Comparison of ENCODE assay signal across 8 cellular contexts in genomic region chr1:224114787-224115175, GRCh38. TPM values are rescaled to one million over a fixed set of nuclear protein-coding genes. Genes with fewer than 3 reads are reported as not detected.
DNase-seq lines count a peak whose midpoint lies in the region; TF ChIP-seq lines count a peak whose summit lies in the region.

No MANE protein-coding gene starts in this region.

- H3K9me3 Mint-ChIP-seq in activated CD4-positive, alpha-beta T cell treated with anti-CD3 and anti-CD28 coated beads, Interleukin-2, amount 10 ng/mL, durations not matched to agents 24 days and 14 days = no peaks in the 10 kb centered on the region
- peaks cover 2% of the 10 kb centered on the region for H3K9me3 Mint-ChIP-seq in glutamatergic neuron (ENCODE audit: unreplicated experiment)

- no peak for DNase-seq in activated CD4-positive, alpha-beta T cell treated with anti-CD3 and anti-CD28 coated beads, Interleukin-2, amount 10 ng/mL, durations not matched to agents 24 days and 14 days
- DNase-seq in activated CD4-positive, alpha-beta T cell treated with anti-CD3 and anti-CD28 coated beads, Interleukin-2, amount 50 U/mL, for 4 hours = no peak
- DNase-seq in WERI-Rb-1 (no peak), glutamatergic neuron (no peak), NK-92 (lab: John Stamatoyannopoulos, UW; ENCODE audit: unreplicated experiment) (no peak), NCI-H2081 treated with DMSO at 0.1 percent for 48 hours (lab: John Stamatoyannopoulos, UW) (no peak)
- DNase-seq in activated CD4-positive, CD25-positive, alpha-beta regulatory T cell treated with anti-CD3 and anti-CD28 coated beads, Interleukin-2, amount 50 U/mL, for 72 hours = no peak

- intact Hi-C loops in activated CD4-positive, alpha-beta T cell treated with anti-CD3 and anti-CD28 coated beads, Interleukin-2, amount 10 ng/mL, durations not matched to agents 24 days and 14 days (cut with micrococcal nuclease) = loop anchor here (2.0 to 5.0 kb wide), 4 partner anchors 53 to 417 kb away; partner anchors contain the start of gene TP53BP2

- no peak for TF ChIP-seq CTCF in WERI-Rb-1 (IDR thresholded peaks at IDR 0.05; ENCODE audit: low read depth, low read length)
- no peak for TF ChIP-seq CTCF in glutamatergic neuron (IDR thresholded peaks at IDR 0.05; ENCODE audit: partially characterized antibody, unreplicated experiment)

- H3K27ac Mint-ChIP-seq in activated CD4-positive, alpha-beta T cell treated with anti-CD3 and anti-CD28 coated beads, Interleukin-2, amount 10 ng/mL, durations not matched to agents 24 days and 14 days = peak overlapping the region; percentile 84
- peak overlapping the region; percentile 74 for H3K27ac Mint-ChIP-seq in glutamatergic neuron (ENCODE audit: unreplicated experiment)

- peak overlapping the region; percentile 83 for H3K27ac ChIP-seq in WERI-Rb-1
- peak overlapping the region; percentile 85 for H3K27ac ChIP-seq in rectal smooth muscle tissue (ENCODE audit: low read depth, low read length)

- peak overlapping the region; percentile 88 for H3K4me3 Mint-ChIP-seq in activated CD4-positive, alpha-beta T cell treated with anti-CD3 and anti-CD28 coated beads, Interleukin-2, amount 10 ng/mL, durations not matched to agents 24 days and 14 days
- peak overlapping the region; percentile 91 for H3K4me3 Mint-ChIP-seq in glutamatergic neuron (ENCODE audit: unreplicated experiment)

- peak overlapping the region; percentile 50 for H3K4me3 ChIP-seq in WERI-Rb-1 (ENCODE audit: low read depth, low read length)
- H3K4me3 ChIP-seq in rectal smooth muscle tissue (ENCODE audit: low read length) = peak overlapping the region; percentile 84

- H3K4me1 ChIP-seq in rectal smooth muscle tissue (ENCODE audit: control insufficient read depth, insufficient read depth, low read length) = peaks cover 13% of the 10 kb centered on the region

- peaks cover 4% of the 10 kb centered on the region for H3K36me3 Mint-ChIP-seq in activated CD4-positive, alpha-beta T cell treated with anti-CD3 and anti-CD28 coated beads, Interleukin-2, amount 10 ng/mL, durations not matched to agents 24 days and 14 days (ENCODE audit: low read depth)
- no peaks in the 10 kb centered on the region for H3K36me3 Mint-ChIP-seq in glutamatergic neuron (ENCODE audit: unreplicated experiment)

- peaks cover 27% of the 10 kb centered on the region for H3K4me1 Mint-ChIP-seq in activated CD4-positive, alpha-beta T cell treated with anti-CD3 and anti-CD28 coated beads, Interleukin-2, amount 10 ng/mL, durations not matched to agents 24 days and 14 days
- H3K4me1 Mint-ChIP-seq in glutamatergic neuron (ENCODE audit: low read depth, unreplicated experiment) = peaks cover 15% of the 10 kb centered on the region

- no peaks in the 10 kb centered on the region for H3K27me3 ChIP-seq in WERI-Rb-1 (ENCODE audit: insufficient read depth, low read depth, severe bottlenecking)
- no peaks in the 10 kb centered on the region for H3K27me3 ChIP-seq in rectal smooth muscle tissue (ENCODE audit: control insufficient read depth, insufficient read depth, low read length)

- peaks cover 11% of the 10 kb centered on the region for H3K27me3 Mint-ChIP-seq in activated CD4-positive, alpha-beta T cell treated with anti-CD3 and anti-CD28 coated beads, Interleukin-2, amount 10 ng/mL, durations not matched to agents 24 days and 14 days
- H3K27me3 Mint-ChIP-seq in glutamatergic neuron (ENCODE audit: unreplicated experiment) = no peaks in the 10 kb centered on the region

- no peaks in the 10 kb centered on the region; the same call in 1 of the 2 replicates for H3K36me3 ChIP-seq in WERI-Rb-1
- H3K36me3 ChIP-seq in rectal smooth muscle tissue (ENCODE audit: control insufficient read depth, insufficient read depth, low read length) = no peaks in the 10 kb centered on the region

- no peaks in the 10 kb centered on the region for H3K9me3 ChIP-seq in WERI-Rb-1 (ENCODE audit: severe bottlenecking)

- H3K9ac ChIP-seq in rectal smooth muscle tissue (ENCODE audit: low read length) = peak overlapping the region; percentile 34

RNA-seq across cellular contexts. Expression of gene FBXO28, which starts 0.9 kb away (rescaled TPM):
- total RNA-seq in activated CD4-positive, alpha-beta T cell treated with anti-CD3 and anti-CD28 coated beads, Interleukin-2, amount 10 ng/mL, durations not matched to agents 24 days and 14 days = 26.0 and 26.3 TPM in 2 replicates
- total RNA-seq in glutamatergic neuron (ENCODE audit: unreplicated experiment) = 29.4 TPM
